In genomic region chr14:73567951-73568885, GRCh38 we compare ENCODE assay signal across 2 cellular contexts.
TF ChIP-seq lines count a peak whose summit lies in the region.

No MANE protein-coding gene starts in this region.

TF ChIP-seq in A549, 52 proteins besides CTCF, POLR2A, EP300 and RAD21:
- TF ChIP-seq HMGXB4 (CRISPR knock-in tag; IDR thresholded peaks at IDR 0.05; ENCODE audit: borderline replicate concordance) = no peak
- no peak for TF ChIP-seq RARB (CRISPR knock-in tag; IDR thresholded peaks at IDR 0.05)
- TF ChIP-seq RNF2 (IDR thresholded peaks at IDR 0.05; ENCODE audit: borderline replicate concordance, low read depth) = no peak
- TF ChIP-seq HOXB13 (CRISPR knock-in tag; IDR thresholded peaks at IDR 0.05; ENCODE audit: low read depth) = no peak

TF ChIP-seq in GM23338, 12 proteins besides CTCF, POLR2A, EP300 and RAD21:
- TF ChIP-seq EZH2 (IDR thresholded peaks at IDR 0.05; ENCODE audit: low read depth, unreplicated experiment) = no peak
- no peak for TF ChIP-seq NANOG (IDR thresholded peaks at IDR 0.05; ENCODE audit: borderline replicate concordance)
- TF ChIP-seq ZNF114 (CRISPR knock-in tag; IDR thresholded peaks at IDR 0.05) = no peak
- TF ChIP-seq REST (IDR thresholded peaks at IDR 0.05; ENCODE audit: unreplicated experiment) = no peak
- TF ChIP-seq, protein P1, sequence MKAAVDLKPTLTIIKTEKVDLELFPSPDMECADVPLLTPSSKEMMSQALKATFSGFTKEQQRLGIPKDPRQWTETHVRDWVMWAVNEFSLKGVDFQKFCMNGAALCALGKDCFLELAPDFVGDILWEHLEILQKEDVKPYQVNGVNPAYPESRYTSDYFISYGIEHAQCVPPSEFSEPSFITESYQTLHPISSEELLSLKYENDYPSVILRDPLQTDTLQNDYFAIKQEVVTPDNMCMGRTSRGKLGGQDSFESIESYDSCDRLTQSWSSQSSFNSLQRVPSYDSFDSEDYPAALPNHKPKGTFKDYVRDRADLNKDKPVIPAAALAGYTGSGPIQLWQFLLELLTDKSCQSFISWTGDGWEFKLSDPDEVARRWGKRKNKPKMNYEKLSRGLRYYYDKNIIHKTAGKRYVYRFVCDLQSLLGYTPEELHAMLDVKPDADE (IDR thresholded peaks at IDR 0.05) = no peak
- TF ChIP-seq STAT1 (IDR thresholded peaks at IDR 0.05; ENCODE audit: unreplicated experiment) = no peak
- no peak for TF ChIP-seq ZNF331 (CRISPR knock-in tag; IDR thresholded peaks at IDR 0.05; ENCODE audit: low read depth)
- TF ChIP-seq, protein P2, sequence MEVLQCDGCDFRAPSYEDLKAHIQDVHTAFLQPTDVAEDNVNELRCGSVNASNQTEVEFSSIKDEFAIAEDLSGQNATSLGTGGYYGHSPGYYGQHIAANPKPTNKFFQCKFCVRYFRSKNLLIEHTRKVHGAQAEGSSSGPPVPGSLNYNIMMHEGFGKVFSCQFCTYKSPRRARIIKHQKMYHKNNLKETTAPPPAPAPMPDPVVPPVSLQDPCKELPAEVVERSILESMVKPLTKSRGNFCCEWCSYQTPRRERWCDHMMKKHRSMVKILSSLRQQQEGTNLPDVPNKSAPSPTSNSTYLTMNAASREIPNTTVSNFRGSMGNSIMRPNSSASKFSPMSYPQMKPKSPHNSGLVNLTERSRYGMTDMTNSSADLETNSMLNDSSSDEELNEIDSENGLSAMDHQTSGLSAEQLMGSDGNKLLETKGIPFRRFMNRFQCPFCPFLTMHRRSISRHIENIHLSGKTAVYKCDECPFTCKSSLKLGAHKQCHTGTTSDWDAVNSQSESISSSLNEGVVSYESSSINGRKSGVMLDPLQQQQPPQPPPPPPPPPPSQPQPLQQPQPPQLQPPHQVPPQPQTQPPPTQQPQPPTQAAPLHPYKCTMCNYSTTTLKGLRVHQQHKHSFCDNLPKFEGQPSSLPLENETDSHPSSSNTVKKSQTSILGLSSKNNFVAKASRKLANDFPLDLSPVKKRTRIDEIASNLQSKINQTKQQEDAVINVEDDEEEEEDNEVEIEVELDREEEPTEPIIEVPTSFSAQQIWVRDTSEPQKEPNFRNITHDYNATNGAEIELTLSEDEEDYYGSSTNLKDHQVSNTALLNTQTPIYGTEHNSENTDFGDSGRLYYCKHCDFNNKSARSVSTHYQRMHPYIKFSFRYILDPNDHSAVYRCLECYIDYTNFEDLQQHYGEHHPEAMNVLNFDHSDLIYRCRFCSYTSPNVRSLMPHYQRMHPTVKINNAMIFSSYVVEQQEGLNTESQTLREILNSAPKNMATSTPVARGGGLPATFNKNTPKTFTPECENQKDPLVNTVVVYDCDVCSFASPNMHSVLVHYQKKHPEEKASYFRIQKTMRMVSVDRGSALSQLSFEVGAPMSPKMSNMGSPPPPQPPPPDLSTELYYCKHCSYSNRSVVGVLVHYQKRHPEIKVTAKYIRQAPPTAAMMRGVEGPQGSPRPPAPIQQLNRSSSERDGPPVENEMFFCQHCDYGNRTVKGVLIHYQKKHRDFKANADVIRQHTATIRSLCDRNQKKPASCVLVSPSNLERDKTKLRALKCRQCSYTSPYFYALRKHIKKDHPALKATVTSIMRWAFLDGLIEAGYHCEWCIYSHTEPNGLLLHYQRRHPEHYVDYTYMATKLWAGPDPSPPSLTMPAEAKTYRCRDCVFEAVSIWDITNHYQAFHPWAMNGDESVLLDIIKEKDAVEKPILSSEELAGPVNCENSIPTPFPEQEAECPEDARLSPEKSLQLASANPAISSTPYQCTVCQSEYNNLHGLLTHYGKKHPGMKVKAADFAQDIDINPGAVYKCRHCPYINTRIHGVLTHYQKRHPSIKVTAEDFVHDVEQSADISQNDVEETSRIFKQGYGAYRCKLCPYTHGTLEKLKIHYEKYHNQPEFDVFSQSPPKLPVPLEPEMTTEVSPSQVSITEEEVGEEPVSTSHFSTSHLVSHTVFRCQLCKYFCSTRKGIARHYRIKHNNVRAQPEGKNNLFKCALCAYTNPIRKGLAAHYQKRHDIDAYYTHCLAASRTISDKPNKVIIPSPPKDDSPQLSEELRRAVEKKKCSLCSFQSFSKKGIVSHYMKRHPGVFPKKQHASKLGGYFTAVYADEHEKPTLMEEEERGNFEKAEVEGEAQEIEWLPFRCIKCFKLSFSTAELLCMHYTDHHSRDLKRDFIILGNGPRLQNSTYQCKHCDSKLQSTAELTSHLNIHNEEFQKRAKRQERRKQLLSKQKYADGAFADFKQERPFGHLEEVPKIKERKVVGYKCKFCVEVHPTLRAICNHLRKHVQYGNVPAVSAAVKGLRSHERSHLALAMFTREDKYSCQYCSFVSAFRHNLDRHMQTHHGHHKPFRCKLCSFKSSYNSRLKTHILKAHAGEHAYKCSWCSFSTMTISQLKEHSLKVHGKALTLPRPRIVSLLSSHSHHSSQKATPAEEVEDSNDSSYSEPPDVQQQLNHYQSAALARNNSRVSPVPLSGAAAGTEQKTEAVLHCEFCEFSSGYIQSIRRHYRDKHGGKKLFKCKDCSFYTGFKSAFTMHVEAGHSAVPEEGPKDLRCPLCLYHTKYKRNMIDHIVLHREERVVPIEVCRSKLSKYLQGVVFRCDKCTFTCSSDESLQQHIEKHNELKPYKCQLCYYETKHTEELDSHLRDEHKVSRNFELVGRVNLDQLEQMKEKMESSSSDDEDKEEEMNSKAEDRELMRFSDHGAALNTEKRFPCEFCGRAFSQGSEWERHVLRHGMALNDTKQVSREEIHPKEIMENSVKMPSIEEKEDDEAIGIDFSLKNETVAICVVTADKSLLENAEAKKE (CRISPR knock-in tag; IDR thresholded peaks at IDR 0.05) = no peak
- no peak for TF ChIP-seq JUNB (IDR thresholded peaks at IDR 0.05; ENCODE audit: unreplicated experiment)
- no peak for TF ChIP-seq CREB1 (CRISPR knock-in tag; IDR thresholded peaks at IDR 0.05; ENCODE audit: low read depth)
- no peak for TF ChIP-seq POLR2AphosphoS5 (IDR thresholded peaks at IDR 0.05; ENCODE audit: low read depth)
- no peak for TF ChIP-seq EZH2phosphoT487 (IDR thresholded peaks at IDR 0.05; ENCODE audit: unreplicated experiment)
